In genomic region chr11:118058311-118059230, GRCh38 we compare ENCODE assay signal across 18 cellular contexts. TPM values are rescaled to one million over a fixed set of nuclear protein-coding genes. Genes with fewer than 3 reads are reported as not detected.
DNase-seq lines count a peak whose midpoint lies in the region; ATAC-seq, FAIRE-seq and TF ChIP-seq lines count a peak whose summit lies in the region.
"Had no signal": no experiment of that assay in that cellular context is flagged by ENCODE, and none has a peak within 500 bp of the region (broad histone marks: within the 10 kb centered on the region; RNA-seq: fewer than 3 reads in every experiment).

No MANE protein-coding gene starts in this region.

- intact Hi-C loops in left ventricle myocardium superior (cut with micrococcal nuclease) (loop anchor here (10.0 kb wide), 1 partner anchor 244 kb away; no protein-coding TSS in a partner anchor), right cardiac atrium (cut with DNase I) (loop anchor here in 2 of 4 donors (10.0 kb wide), 4 partner anchors 114 to 634 kb away; no protein-coding TSS in a partner anchor), K562 (cut with micrococcal nuclease) (no loop called here), transverse colon (cut with DNase I; ENCODE audit: low total_unique reads) (no loop called here)

- TF ChIP-seq EP300 in K562 (IDR thresholded peaks at IDR 0.05; ENCODE audit: low read length) (no peak), transverse colon (IDR thresholded peaks at IDR 0.05; ENCODE audit: low read depth) (no peak)

- H3K9ac ChIP-seq in K562 (ENCODE audit: insufficient read depth in 1 of 2, low read depth in 2 of 2, low read length in 2 of 2) = no peak overlapping the region

- H3K27ac ChIP-seq in right cardiac atrium (ENCODE audit: low read length) (no peak overlapping the region), K562 (ENCODE audit: extremely low read depth, low read depth, low read length) (no peak overlapping the region), transverse colon (no peak overlapping the region)
- H3K27ac ChIP-seq: A549, C4-2B had no signal

- H3K36me3 ChIP-seq in K562 (ENCODE audit: control insufficient read depth, insufficient read depth, low read length) (no peaks in the 10 kb centered on the region), transverse colon (no peaks in the 10 kb centered on the region)

- H3K4me1 ChIP-seq in right cardiac atrium (ENCODE audit: control insufficient read depth, insufficient read depth, low read length) (no peaks in the 10 kb centered on the region), K562 (replicated peaks in 1 of 2; ENCODE audit: control insufficient read depth in 2 of 2, insufficient read depth in 2 of 2, low read length in 2 of 2) (peaks cover 5 to 19% of the 10 kb centered on the region in 2 experiments), transverse colon (no peaks in the 10 kb centered on the region)
- H3K4me1 ChIP-seq: A549 had no signal

- WGBS in right cardiac atrium = 79% methylated on average over 20 of the region's 20 CpGs
- 13% methylated on average over 20 of the region's 20 CpGs for WGBS in K562 (ENCODE audit: insufficient coverage, low coverage, missing lambda C conversion rate)
- 75 to 77% methylated on average over 5 to 20 of the region's 20 CpGs for WGBS in transverse colon (ENCODE audit: low coverage in 1 of 2), 2 donors

- peak; percentile 40 for FAIRE-seq in K562 (lab: Jason Lieb, UNC)
- FAIRE-seq: A549, GM18507 had no signal

- TF ChIP-seq POLR2A in K562 (conservative IDR thresholded peaks at IDR 0.05) (no peak), transverse colon (IDR thresholded peaks at IDR 0.05) (no peak)

- DNase-seq in left ventricle myocardium superior (peak; percentile 12), right cardiac atrium (no peak), K562 (ENCODE audit: extremely low read depth in 1 of 4, low spot score in 3 of 4) (no peak), mesenteric fat pad (ENCODE audit: low spot score) (peak; percentile 84), transverse colon (peak; percentile 5), NCI-H1092 (lab: John Stamatoyannopoulos, UW) (no peak), SHP77 (lab: John Stamatoyannopoulos, UW) (no peak)
- DNase-seq: COR-L47, NCI-H1048, NCI-H1694 treated with DMSO at 0.1 percent for 48 hours, NCI-H748 treated with DMSO at 0.1 percent for 48 hours, Right ventricle myocardium superior had no signal

- H3K9me3 ChIP-seq in right cardiac atrium (ENCODE audit: control insufficient read depth, low read length) (no peaks in the 10 kb centered on the region), K562 (replicated peaks; ENCODE audit: control insufficient read depth, insufficient read depth, low read depth, low read length) (no peaks in the 10 kb centered on the region), transverse colon (no peaks in the 10 kb centered on the region)
- H3K9me3 ChIP-seq: A549 had no signal

- no peak for TF ChIP-seq RAD21 in K562 (CRISPR knock-in tag; conservative IDR thresholded peaks at IDR 0.05 in 1 of 2, IDR thresholded peaks at IDR 0.05 in 1 of 2)

- POLR2A ChIA-PET in K562 (lab: Yijun Ruan, JAX) = interaction anchor here (0.7 to 2.7 kb wide), 3 partner anchors 22 to 188 kb away, joined by 3 to 8 read pairs (median 3); no protein-coding TSS in a partner anchor

- H3K9me1 ChIP-seq in K562 (ENCODE audit: control insufficient read depth, insufficient read depth, low read length) = no peaks in the 10 kb centered on the region

- BruUV-seq in K562 (replicated peaks; lab: Mats Ljungman, UMichigan) = no TSS peak

- H3K4me2 ChIP-seq in K562 (ENCODE audit: insufficient read depth, low read length) = no peak overlapping the region
- H3K4me2 ChIP-seq: A549 had no signal

- no peak for TF ChIP-seq CTCF in K562 (IDR thresholded peaks at IDR 0.05 in 2 of 3, conservative IDR thresholded peaks at IDR 0.05 in 1 of 3; ENCODE audit: insufficient read depth in 2 of 3, low read depth in 1 of 3, low read length in 3 of 3)
- no peak for TF ChIP-seq CTCF in transverse colon (IDR thresholded peaks at IDR 0.05)

- no peaks in the 10 kb centered on the region for H4K20me1 ChIP-seq in K562 (replicated peaks; ENCODE audit: control insufficient read depth, insufficient read depth, low read length)

- ATAC-seq in left ventricle myocardium superior (no peak), right cardiac atrium (no peak), K562 (peak; percentile 23; the same call in 2 of the 3 replicates), GM21528 (IDR thresholded peaks at IDR 0.05; ENCODE audit: low FRiP score, unreplicated experiment) (no peak)
- ATAC-seq: A549 had no signal

- no peaks in the 10 kb centered on the region for H3K27me3 ChIP-seq in right cardiac atrium (ENCODE audit: control insufficient read depth, insufficient read depth)
- peaks cover 17 to 44% of the 10 kb centered on the region in 2 experiments; a peak in 4 of 5 replicates for H3K27me3 ChIP-seq in K562 (ENCODE audit: control insufficient read depth in 2 of 2, insufficient read depth in 2 of 2, low read length in 2 of 2)
- no peaks in the 10 kb centered on the region for H3K27me3 ChIP-seq in transverse colon

- in situ Hi-C loops in K562 (cut with MboI) = loop anchor here (5.0 to 10.0 kb wide), 2 partner anchors 111 to 634 kb away; no protein-coding TSS in a partner anchor
- in situ Hi-C loops in transverse colon (cut with MboI; ENCODE audit: low pct_ligation_motif_present in 1 of 4, low pct_unique_long_range_greater_than_20kb in 1 of 4, low sequenced_read_pairs in 3 of 4) = loop anchor here (10.0 to 25.0 kb wide), 7 partner anchors 104 to 621 kb away; partner anchors contain the start of gene FXYD2 (in 1 of the 4)

- CTCF ChIA-PET in K562 (lab: Yijun Ruan, JAX; ENCODE audit: low intra/inter-chr PET ratio) = no interaction called here

- H3K79me2 ChIP-seq in K562 (ENCODE audit: control insufficient read depth, insufficient read depth, low read length) = no peaks in the 10 kb centered on the region

- H3K4me3 ChIP-seq in right cardiac atrium (ENCODE audit: low read length) (no peak overlapping the region), K562 (no peak overlapping the region), transverse colon (no peak overlapping the region)
- H3K4me3 ChIP-seq: A549 had no signal

- H2AFZ ChIP-seq in K562 (ENCODE audit: low read depth, low read length) = no peak overlapping the region

TF ChIP-seq in K562, 482 proteins besides CTCF, POLR2A, EP300 and RAD21 (continues in another document):
- TF ChIP-seq BHLHE40 (IDR thresholded peaks at IDR 0.05; ENCODE audit: low read length) = peak; percentile 20; the same call in 1 of the 2 replicates
- no peak for TF ChIP-seq HCFC1 (IDR thresholded peaks at IDR 0.05; ENCODE audit: low read depth, low read length)

RNA-seq across cellular contexts. Expression of gene TMPRSS4, which starts 18.3 kb away (rescaled TPM):
- total RNA-seq in left ventricle myocardium superior = not detected
- total RNA-seq in right cardiac atrium = not detected
- polyA plus RNA-seq in right cardiac atrium = not detected
- 35.2 and 37.9 TPM in 2 replicates for total RNA-seq in K562 (2011; cell fraction: chromatin; rRNA removed; ENCODE audit: low replicate concordance)
- total RNA-seq in K562 (2011; cell fraction: nucleolus; rRNA removed) = 17.8 and 21.7 TPM in 2 replicates
- total RNA-seq in K562 (2011; cell fraction: nucleoplasm; rRNA removed) = 26.9 and 32.4 TPM in 2 replicates
- total RNA-seq in K562 (2014; rRNA removed) = 4.1 and 5.8 TPM in 2 replicates
- 4.0 and 6.3 TPM in 2 replicates for total RNA-seq in K562 (2014; rRNA removed; fragmentation: Illumina TruSeq; extraction: Trizol)
- total RNA-seq in K562 (2015; rRNA removed; fragmentation: Illumina TruSeq; extraction: Trizol) = 5.0 and 6.1 TPM in 2 replicates
- 6.6 and 7.4 TPM in 2 replicates for total RNA-seq in K562 (2021)
- 4.0 and 10.0 TPM in 2 replicates for polyA plus RNA-seq in K562 (2011; rRNA removed)
- 2.2 and 9.8 TPM in 2 replicates for polyA plus RNA-seq in K562 (2011; cell fraction: cytosol; rRNA removed)
- polyA plus RNA-seq in K562 (2011; cell fraction: nucleus; rRNA removed) = 5.6 and 26.1 TPM in 2 replicates
- 6.6 and 19.9 TPM in 2 replicates for polyA plus RNA-seq in K562 (2012)
- 6.4 and 7.5 TPM in 2 replicates for polyA plus RNA-seq in K562 (2014; fragmentation: Illumina TruSeq; extraction: Trizol)
- 1 to 10 TPM; 4.4 to 5.6 TPM for polyA plus RNA-seq in K562 (2014; fragmentation: Nextera tagmentation; extraction: Ambion mirVana)
- polyA plus RNA-seq in K562 (2014; rRNA removed) = 6.2 and 11.5 TPM in 2 replicates
- 3.2 and 7.7 TPM in 2 replicates for polyA minus RNA-seq in K562 (2011; rRNA and poly(A)+ RNA removed)
- polyA minus RNA-seq in K562 (2011; cell fraction: cytosol; rRNA and poly(A)+ RNA removed) = 6.5 TPM in 1 of 2 replicates, not detected in the other
- 2.0 and 7.1 TPM in 2 replicates for polyA minus RNA-seq in K562 (2011; cell fraction: nucleus; rRNA and poly(A)+ RNA removed)
- not detected for total RNA-seq in mesenteric fat pad
- 100 to 1,000 TPM; 224 to 423 (median 248) TPM for total RNA-seq in transverse colon
- total RNA-seq: HT1080, Right ventricle myocardium superior had no signal
- polyA plus RNA-seq: A549, IgD-negative memory B cell had no signal

RNA-seq across cellular contexts. Expression of gene SMIM35, which starts 28.2 kb away (rescaled TPM):
- total RNA-seq in left ventricle myocardium superior (not detected), right cardiac atrium (not detected), K562 (2014; rRNA removed) (not detected in 2 replicates), K562 (2014; rRNA removed; fragmentation: Illumina TruSeq; extraction: Trizol) (not detected in 2 replicates), K562 (2015; rRNA removed; fragmentation: Illumina TruSeq; extraction: Trizol) (not detected in 2 replicates), K562 (2021) (not detected in 2 replicates), mesenteric fat pad (not detected), transverse colon (not detected)
- polyA plus RNA-seq in right cardiac atrium (not detected), K562 (2011; rRNA removed) (0.03 TPM in 1 of 2 replicates, not detected in the other), K562 (2014; fragmentation: Illumina TruSeq; extraction: Trizol) (not detected in 2 replicates), K562 (2014; fragmentation: Nextera tagmentation; extraction: Ambion mirVana) (under 1 TPM in 1 of 2 experiments, not detected in 1; 0.03 TPM), K562 (2014; rRNA removed) (not detected in 2 replicates)
- total RNA-seq in K562 (2011; cell fraction: chromatin; rRNA removed; ENCODE audit: low replicate concordance) = not detected in 2 replicates
- total RNA-seq in K562 (2011; cell fraction: nucleolus; rRNA removed) = 0.13 and 0.17 TPM in 2 replicates
- total RNA-seq in K562 (2011; cell fraction: nucleoplasm; rRNA removed) = 0.31 TPM in 1 of 2 replicates, not detected in the other
- polyA plus RNA-seq in K562 (2011; cell fraction: cytosol; rRNA removed) = 0.01 and 0.03 TPM in 2 replicates
- polyA plus RNA-seq in K562 (2011; cell fraction: nucleus; rRNA removed) = 0.03 and 0.06 TPM in 2 replicates
- polyA plus RNA-seq in K562 (2012) = 0.10 TPM in 1 of 2 replicates, not detected in the other
- not detected in 2 replicates for polyA minus RNA-seq in K562 (2011; rRNA and poly(A)+ RNA removed)
- polyA minus RNA-seq in K562 (2011; cell fraction: cytosol; rRNA and poly(A)+ RNA removed) = 0.36 TPM in 1 of 2 replicates, not detected in the other
- 0.11 and 0.13 TPM in 2 replicates for polyA minus RNA-seq in K562 (2011; cell fraction: nucleus; rRNA and poly(A)+ RNA removed)
- total RNA-seq: HT1080, Right ventricle myocardium superior had no signal
- polyA plus RNA-seq: A549 had no signal

Comparison
In these comparisons a context has a peak if more than half of its experiments do, and no peak if none do; other contexts are left out.
1. DNase-seq: peak in left ventricle myocardium superior (single experiment), mesenteric fat pad (single experiment) and transverse colon (single experiment); none in right cardiac atrium (0 of 3), K562 (0 of 4), NCI-H1092 (single experiment) and SHP77 (0 of 2).
2. RNA of gene TMPRSS4, which starts 18.3 kb away (total RNA-seq): 224 to 423 TPM in transverse colon; 4.0 to 37.9 TPM in K562, not detected in left ventricle myocardium superior (single experiment), not detected in right cardiac atrium and not detected in mesenteric fat pad (single experiment); every median in the first group is over 4 times any median in the second.